15 cellular contexts compared by ENCODE assay signal in the genomic region with DNA sequence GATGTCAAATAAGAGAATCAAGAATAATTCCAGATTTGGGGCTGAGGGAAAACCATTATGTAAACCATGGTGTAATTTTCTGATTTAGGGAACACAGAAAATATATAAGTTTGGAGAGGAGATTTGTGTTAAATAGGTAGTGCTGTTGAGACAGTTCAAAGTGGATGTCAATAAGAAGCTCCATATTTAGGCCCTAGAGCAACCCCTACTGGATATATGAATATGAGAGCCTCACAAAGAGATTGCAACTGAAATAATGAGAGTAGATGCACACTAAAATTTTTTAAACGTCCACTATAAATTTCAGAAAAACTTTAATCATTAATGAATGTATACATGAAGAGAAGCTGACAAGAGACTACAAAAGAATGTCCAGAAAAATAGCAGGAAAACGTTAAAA.
DNase-seq lines count a peak whose midpoint lies in the region; TF ChIP-seq lines count a peak whose summit lies in the region.
"Had no signal": no experiment of that assay in that cellular context is flagged by ENCODE, and none has a peak within 500 bp of the region (broad histone marks: within the 10 kb centered on the region; RNA-seq: fewer than 3 reads in every experiment).

No MANE protein-coding gene starts in this region.

- TF ChIP-seq CTCF in LNCAP (IDR thresholded peaks at IDR 0.05) (peak; percentile 65), WERI-Rb-1 (IDR thresholded peaks at IDR 0.05; ENCODE audit: low read depth, low read length) (0 out of 2 replicates have a peak, but pooled peaks have one; percentile 22), neural progenitor cell (IDR thresholded peaks at IDR 0.05) (peak; percentile 24), lower leg skin (IDR thresholded peaks at IDR 0.05) (no peak)

- 28 to 43% methylated on average over 2 of the region's 2 CpGs for WGBS in lower leg skin, 2 donors

- H3K36me3 Mint-ChIP-seq in neural progenitor cell = no peaks in the 10 kb centered on the region
- H3K36me3 Mint-ChIP-seq: activated naive CD4-positive, alpha-beta T cell treated with anti-CD3 and anti-CD28 coated beads, Interleukin-2, amount 10 ng/mL, durations not matched to agents 7 days and 5 days had no signal

- no peak overlapping the region for H3K4me2 ChIP-seq in neural progenitor cell
- H3K4me2 ChIP-seq: KMS-11 had no signal

- no peaks in the 10 kb centered on the region for H3K9me3 Mint-ChIP-seq in neural progenitor cell

- no peaks in the 10 kb centered on the region for H3K4me1 Mint-ChIP-seq in neural progenitor cell
- H3K4me1 Mint-ChIP-seq: activated naive CD4-positive, alpha-beta T cell treated with anti-CD3 and anti-CD28 coated beads, Interleukin-2, amount 10 ng/mL, durations not matched to agents 7 days and 5 days had no signal

- H3K9me3 ChIP-seq in WERI-Rb-1 (ENCODE audit: severe bottlenecking) = no peaks in the 10 kb centered on the region
- H3K9me3 ChIP-seq in neural progenitor cell (ENCODE audit: low read depth) = no peaks in the 10 kb centered on the region
- no peaks in the 10 kb centered on the region for H3K9me3 ChIP-seq in effector memory CD4-positive, alpha-beta T cell (ENCODE audit: control insufficient read depth, low read length)

- H3K27ac Mint-ChIP-seq in neural progenitor cell = no peak overlapping the region
- H3K27ac Mint-ChIP-seq: activated naive CD4-positive, alpha-beta T cell treated with anti-CD3 and anti-CD28 coated beads, Interleukin-2, amount 10 ng/mL, durations not matched to agents 7 days and 5 days had no signal

- H3K27ac ChIP-seq in WERI-Rb-1 (no peak overlapping the region), neural progenitor cell (no peak overlapping the region)
- H3K27ac ChIP-seq in effector memory CD4-positive, alpha-beta T cell (ENCODE audit: insufficient read depth, low read length, poor library complexity, severe bottlenecking) = no peak overlapping the region
- H3K27ac ChIP-seq: KMS-11, tibial nerve had no signal

- no peaks in the 10 kb centered on the region for H4K20me1 ChIP-seq in neural progenitor cell (ENCODE audit: low read depth)

- H3K4me3 Mint-ChIP-seq in neural progenitor cell = no peak overlapping the region
- H3K4me3 Mint-ChIP-seq: activated naive CD4-positive, alpha-beta T cell treated with anti-CD3 and anti-CD28 coated beads, Interleukin-2, amount 10 ng/mL, durations not matched to agents 7 days and 5 days had no signal

- H3F3A ChIP-seq in neural progenitor cell (ENCODE audit: low read depth) = no peaks in the 10 kb centered on the region

- DNase-seq in NCI-H1092 treated with DMSO at 0.1 percent for 48 hours (lab: John Stamatoyannopoulos, UW) (peak; percentile 16), NCI-H1092 (lab: John Stamatoyannopoulos, UW) (no peak), WERI-Rb-1 (no peak), neural progenitor cell (ENCODE audit: low spot score) (no peak), lower leg skin (ENCODE audit: low spot score in 2 of 2) (no peak)
- no peak for DNase-seq in activated CD4-positive, alpha-beta T cell treated with anti-CD3 and anti-CD28 coated beads for 4 hours
- no peak for DNase-seq in effector memory CD4-positive, alpha-beta T cell
- DNase-seq: activated CD4-positive, CD25-positive, alpha-beta regulatory T cell; activated naive CD4-positive, alpha-beta T cell treated with anti-CD3 and anti-CD28 coated beads, Interleukin-2, amount 10 ng/mL, durations not matched to agents 7 days and 5 days; effector CD8-positive, alpha-beta T cell; islet precursor cell; nucleus accumbens had no signal

- H3K9ac ChIP-seq in neural progenitor cell = no peak overlapping the region
- H3K9ac ChIP-seq: KMS-11 had no signal

- no peak overlapping the region for H2AFZ ChIP-seq in neural progenitor cell (replicated peaks)

- no peaks in the 10 kb centered on the region for H3K4me1 ChIP-seq in neural progenitor cell
- no peaks in the 10 kb centered on the region for H3K4me1 ChIP-seq in effector memory CD4-positive, alpha-beta T cell (ENCODE audit: control insufficient read depth, insufficient read depth, low read length, poor library complexity, severe bottlenecking)
- H3K4me1 ChIP-seq: tibial nerve had no signal

- no peak for TF ChIP-seq POLR2A in lower leg skin (IDR thresholded peaks at IDR 0.05)

- H3K27me3 ChIP-seq in WERI-Rb-1 (ENCODE audit: insufficient read depth, low read depth, severe bottlenecking) (no peaks in the 10 kb centered on the region), neural progenitor cell (no peaks in the 10 kb centered on the region)
- H3K27me3 ChIP-seq in effector memory CD4-positive, alpha-beta T cell (replicated peaks; ENCODE audit: control insufficient read depth, insufficient read depth, low read length, poor library complexity, severe bottlenecking) = no peaks in the 10 kb centered on the region
- H3K27me3 ChIP-seq: tibial nerve had no signal

- no peak overlapping the region for H3K4me3 ChIP-seq in WERI-Rb-1 (ENCODE audit: low read depth, low read length)
- H3K4me3 ChIP-seq in neural progenitor cell = no peak overlapping the region
- no peak overlapping the region for H3K4me3 ChIP-seq in lower leg skin (ENCODE audit: low read depth, poor library complexity, severe bottlenecking)
- no peak overlapping the region for H3K4me3 ChIP-seq in effector memory CD4-positive, alpha-beta T cell (ENCODE audit: insufficient read depth, low read depth, low read length, poor library complexity, severe bottlenecking)
- H3K4me3 ChIP-seq: tibial nerve had no signal

- no peaks in the 10 kb centered on the region for H3K79me2 ChIP-seq in neural progenitor cell (ENCODE audit: low read depth)

- intact Hi-C loops in lower leg skin (cut with DNase I; ENCODE audit: low total_unique reads) = no loop called here

- no peaks in the 10 kb centered on the region for H3K27me3 Mint-ChIP-seq in neural progenitor cell (ENCODE audit: insufficient read depth, low read depth)
- H3K27me3 Mint-ChIP-seq: activated naive CD4-positive, alpha-beta T cell treated with anti-CD3 and anti-CD28 coated beads, Interleukin-2, amount 10 ng/mL, durations not matched to agents 7 days and 5 days had no signal

- no peaks in the 10 kb centered on the region for H3K36me3 ChIP-seq in WERI-Rb-1
- no peaks in the 10 kb centered on the region for H3K36me3 ChIP-seq in neural progenitor cell
- no peaks in the 10 kb centered on the region for H3K36me3 ChIP-seq in effector memory CD4-positive, alpha-beta T cell (ENCODE audit: control insufficient read depth, insufficient read depth, low read length)
- H3K36me3 ChIP-seq: tibial nerve had no signal

Comparison
In these comparisons a context has a peak if more than half of its experiments do, and no peak if none do; other contexts are left out.
1. CTCF ChIP-seq: peak in LNCAP (single experiment), WERI-Rb-1 (single experiment) and neural progenitor cell (single experiment); none in lower leg skin (0 of 3).